28 cellular contexts compared by ENCODE assay signal in genomic region chr15:91209318-91209717, GRCh38.
"Had no signal": no experiment of that assay in that cellular context is flagged by ENCODE, and none has a peak within 500 bp of the region (broad histone marks: within the 10 kb centered on the region; RNA-seq: fewer than 3 reads in every experiment).

No MANE protein-coding gene starts in this region.

- H2AFZ ChIP-seq: PC-9 had no signal

- H3K36me3 ChIP-seq: SJCRH30 had no signal

- H3K4me3 ChIP-seq: PC-9, SJCRH30, SK-N-MC had no signal

- H3K4me2 ChIP-seq: KMS-11, PC-9 had no signal

- H3K4me1 ChIP-seq: SJCRH30 had no signal

- DNase-seq: Karpas-422, KBM-7, MM.1S, MV-4-11, NCI-H1436, NCI-H146, NCI-H1694, NCI-H187, NCI-H1930, NCI-H2029 treated with DMSO at 0.1 percent for 48 hours, NCI-H2107, NCI-H2171, NCI-H226, NCI-H446 treated with DMSO at 0.1 percent for 48 hours, NCI-H510A, NCI-H524, NCI-H526 treated with DMSO at 0.1 percent for 48 hours, NCI-H774, PC-9, SHP77, SIG-M5, SJCRH30 had no signal

- ATAC-seq: Panc1, Right ventricle myocardium inferior, SK-N-SH treated with all-trans-retinoic acid at 6 μM for 48 hours had no signal

- H3K9ac ChIP-seq: KMS-11 had no signal

- H3K9me3 ChIP-seq: SJCRH30 had no signal

- H3K27ac ChIP-seq: KMS-11, PC-9, RWPE1, SJCRH30, SK-N-MC had no signal
